23 cellular contexts compared by ENCODE assay signal in the genomic region with DNA sequence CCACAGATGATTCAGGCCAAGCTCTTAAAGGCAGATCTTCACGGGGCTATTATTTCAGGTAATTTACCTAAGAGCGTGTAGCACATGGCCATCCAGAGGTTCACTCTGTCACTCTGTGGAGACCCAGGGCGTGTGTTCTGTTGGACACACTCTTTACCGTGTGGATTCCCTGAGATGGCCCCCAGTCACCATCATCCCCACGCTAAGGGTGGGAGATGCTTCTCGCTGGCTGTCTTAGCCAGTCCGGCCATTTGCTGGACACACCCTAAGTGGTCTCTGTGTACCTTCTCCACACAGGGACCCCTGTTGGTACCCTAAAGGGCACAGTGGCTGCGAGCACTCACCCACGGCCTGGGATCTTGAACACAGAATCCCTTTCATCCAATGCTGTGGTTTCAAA. TPM values are rescaled to one million over a fixed set of nuclear protein-coding genes. Genes with fewer than 3 reads are reported as not detected.
DNase-seq lines count a peak whose midpoint lies in the region; ATAC-seq and TF ChIP-seq lines count a peak whose summit lies in the region.
"Had no signal": no experiment of that assay in that cellular context is flagged by ENCODE, and none has a peak within 500 bp of the region (broad histone marks: within the 10 kb centered on the region; RNA-seq: fewer than 3 reads in every experiment).

No MANE protein-coding gene starts in this region.

- intact Hi-C loops in testis (cut with DNase I; ENCODE audit: low total_unique reads): loop anchor here (5.0 kb wide), 1 partner anchor 100 kb away; no protein-coding TSS in a partner anchor

- H3K4me1 ChIP-seq in testis: peaks cover 7% of the 10 kb centered on the region
- H3K4me1 ChIP-seq: SJSA1 had no signal

- H3K36me3 Mint-ChIP-seq in activated naive CD8-positive, alpha-beta T cell treated with anti-CD3 and anti-CD28 coated beads for 36 hours: peaks cover 20% of the 10 kb centered on the region
- peaks cover 44% of the 10 kb centered on the region for H3K36me3 Mint-ChIP-seq in activated naive CD8-positive, alpha-beta T cell treated with anti-CD3 and anti-CD28 coated beads, Interleukin-2, amount 50 U/mL, for 24 hours (ENCODE audit: low read depth)
- peaks cover 36% of the 10 kb centered on the region for H3K36me3 Mint-ChIP-seq in chondrocyte (ENCODE audit: low read depth)
- H3K36me3 Mint-ChIP-seq in osteocyte (ENCODE audit: unreplicated experiment): peaks cover 39% of the 10 kb centered on the region
- H3K36me3 Mint-ChIP-seq in stimulated activated naive B cell treated with anti-CD40 and anti-IgM and Interleukin-4, amounts not matched to agents 10 μg/mL and 1 μg/mL and 100 μg/mL, for 72 hours: peaks cover 46 to 71% of the 10 kb centered on the region in 2 donors
- peaks cover 50% of the 10 kb centered on the region for H3K36me3 Mint-ChIP-seq in T-helper 2 cell treated with Interferon-gamma antibody and Interleukin-4, amounts not matched to agents 5 μg/mL and 100 μg/mL, for 36 hours (ENCODE audit: low read depth)

- DNase-seq in activated naive CD8-positive, alpha-beta T cell treated with anti-CD3 and anti-CD28 coated beads for 36 hours: no peak
- DNase-seq in activated naive CD8-positive, alpha-beta T cell treated with anti-CD3 and anti-CD28 coated beads, Interleukin-2, amount 50 U/mL, for 24 hours: no peak
- DNase-seq in chondrocyte (ENCODE audit: low spot score) (peak; percentile 59), osteocyte (ENCODE audit: extremely low spot score, unreplicated experiment) (no peak), testis (no peak), NCI-H146 treated with DMSO at 0.1 percent for 48 hours (lab: John Stamatoyannopoulos, UW; ENCODE audit: unreplicated experiment) (no peak)
- DNase-seq in stimulated activated naive B cell treated with anti-CD40 and anti-IgM and Interleukin-4, amounts not matched to agents 10 μg/mL and 1 μg/mL and 100 μg/mL, for 72 hours: no peak
- no peak for DNase-seq in T-helper 2 cell treated with Interferon-gamma antibody and Interleukin-4, amounts not matched to agents 5 μg/mL and 100 μg/mL, for 36 hours (ENCODE audit: low spot score)
- DNase-seq: CD4-positive, CD25-positive, alpha-beta regulatory T cell; DMS153; DND-41; KBM-7; MG63; NCI-H1417; NCI-H1694 treated with DMSO at 0.1 percent for 48 hours; NCI-H2081; NCI-H2227 treated with DMSO at 0.1 percent for 48 hours; NCI-H526 treated with DMSO at 0.1 percent for 48 hours; Right ventricle myocardium superior; RPMI8226 had no signal

- TF ChIP-seq CTCF in chondrocyte (IDR thresholded peaks at IDR 0.05) (no peak), osteocyte (IDR thresholded peaks at IDR 0.05) (no peak), testis (IDR thresholded peaks at IDR 0.05) (no peak)

- 95 to 96% methylated on average over 7 to 9 of the region's 9 CpGs for WGBS in testis, 2 donors

- no peaks in the 10 kb centered on the region for H3K9me3 Mint-ChIP-seq in activated naive CD8-positive, alpha-beta T cell treated with anti-CD3 and anti-CD28 coated beads for 36 hours
- no peaks in the 10 kb centered on the region for H3K9me3 Mint-ChIP-seq in activated naive CD8-positive, alpha-beta T cell treated with anti-CD3 and anti-CD28 coated beads, Interleukin-2, amount 50 U/mL, for 24 hours
- no peaks in the 10 kb centered on the region for H3K9me3 Mint-ChIP-seq in chondrocyte (ENCODE audit: low read depth)
- H3K9me3 Mint-ChIP-seq in osteocyte (ENCODE audit: unreplicated experiment): no peaks in the 10 kb centered on the region
- H3K9me3 Mint-ChIP-seq in stimulated activated naive B cell treated with anti-CD40 and anti-IgM and Interleukin-4, amounts not matched to agents 10 μg/mL and 1 μg/mL and 100 μg/mL, for 72 hours: no peaks in the 10 kb centered on the region
- no peaks in the 10 kb centered on the region for H3K9me3 Mint-ChIP-seq in T-helper 2 cell treated with Interferon-gamma antibody and Interleukin-4, amounts not matched to agents 5 μg/mL and 100 μg/mL, for 36 hours
- H3K9me3 Mint-ChIP-seq: CD4-positive, CD25-positive, alpha-beta regulatory T cell had no signal

- H3K9me3 ChIP-seq in testis: no peaks in the 10 kb centered on the region
- H3K9me3 ChIP-seq: BLaER1, MG63, SJSA1 had no signal

- H3K4me3 Mint-ChIP-seq in activated naive CD8-positive, alpha-beta T cell treated with anti-CD3 and anti-CD28 coated beads for 36 hours: no peak overlapping the region
- no peak overlapping the region for H3K4me3 Mint-ChIP-seq in activated naive CD8-positive, alpha-beta T cell treated with anti-CD3 and anti-CD28 coated beads, Interleukin-2, amount 50 U/mL, for 24 hours
- H3K4me3 Mint-ChIP-seq in chondrocyte (ENCODE audit: unreplicated experiment): no peak overlapping the region
- no peak overlapping the region for H3K4me3 Mint-ChIP-seq in osteocyte (ENCODE audit: unreplicated experiment)
- H3K4me3 Mint-ChIP-seq in stimulated activated naive B cell treated with anti-CD40 and anti-IgM and Interleukin-4, amounts not matched to agents 10 μg/mL and 1 μg/mL and 100 μg/mL, for 72 hours: no peak overlapping the region
- H3K4me3 Mint-ChIP-seq in T-helper 2 cell treated with Interferon-gamma antibody and Interleukin-4, amounts not matched to agents 5 μg/mL and 100 μg/mL, for 36 hours: no peak overlapping the region

- TF ChIP-seq POLR2A in testis (IDR thresholded peaks at IDR 0.05): no peak

- ATAC-seq in activated naive CD8-positive, alpha-beta T cell treated with anti-CD3 and anti-CD28 coated beads, Interleukin-2, amount 50 U/mL, for 24 hours: no peak
- ATAC-seq in stimulated activated naive B cell treated with anti-CD40 and anti-IgM and Interleukin-4, amounts not matched to agents 10 μg/mL and 1 μg/mL and 100 μg/mL, for 72 hours (replicated peaks): no peak
- ATAC-seq: HepG2 had no signal

- no peaks in the 10 kb centered on the region for H3K27me3 ChIP-seq in testis
- H3K27me3 ChIP-seq: BLaER1, MG63, SJSA1 had no signal

- no peaks in the 10 kb centered on the region for H3K27me3 Mint-ChIP-seq in activated naive CD8-positive, alpha-beta T cell treated with anti-CD3 and anti-CD28 coated beads for 36 hours
- no peaks in the 10 kb centered on the region for H3K27me3 Mint-ChIP-seq in activated naive CD8-positive, alpha-beta T cell treated with anti-CD3 and anti-CD28 coated beads, Interleukin-2, amount 50 U/mL, for 24 hours
- H3K27me3 Mint-ChIP-seq in chondrocyte (ENCODE audit: low read depth) (no peaks in the 10 kb centered on the region), osteocyte (ENCODE audit: unreplicated experiment) (no peaks in the 10 kb centered on the region)
- H3K27me3 Mint-ChIP-seq in stimulated activated naive B cell treated with anti-CD40 and anti-IgM and Interleukin-4, amounts not matched to agents 10 μg/mL and 1 μg/mL and 100 μg/mL, for 72 hours: no peaks in the 10 kb centered on the region
- H3K27me3 Mint-ChIP-seq in T-helper 2 cell treated with Interferon-gamma antibody and Interleukin-4, amounts not matched to agents 5 μg/mL and 100 μg/mL, for 36 hours (ENCODE audit: low read depth): no peaks in the 10 kb centered on the region
- H3K27me3 Mint-ChIP-seq: CD4-positive, CD25-positive, alpha-beta regulatory T cell had no signal

- no peak overlapping the region for H3K4me3 ChIP-seq in testis
- H3K4me3 ChIP-seq: BLaER1, MG63, SJSA1 had no signal

- H3K36me3 ChIP-seq in testis (ENCODE audit: low read depth, missing control alignments): no peaks in the 10 kb centered on the region

- H3K27ac Mint-ChIP-seq in activated naive CD8-positive, alpha-beta T cell treated with anti-CD3 and anti-CD28 coated beads for 36 hours: peak overlapping the region; percentile 10
- H3K27ac Mint-ChIP-seq in activated naive CD8-positive, alpha-beta T cell treated with anti-CD3 and anti-CD28 coated beads, Interleukin-2, amount 50 U/mL, for 24 hours: no peak overlapping the region
- H3K27ac Mint-ChIP-seq in chondrocyte (ENCODE audit: unreplicated experiment) (no peak overlapping the region), osteocyte (ENCODE audit: unreplicated experiment) (peak overlapping the region; percentile 69)
- H3K27ac Mint-ChIP-seq in stimulated activated naive B cell treated with anti-CD40 and anti-IgM and Interleukin-4, amounts not matched to agents 10 μg/mL and 1 μg/mL and 100 μg/mL, for 72 hours: peak overlapping the region; percentile 95
- H3K27ac Mint-ChIP-seq in T-helper 2 cell treated with Interferon-gamma antibody and Interleukin-4, amounts not matched to agents 5 μg/mL and 100 μg/mL, for 36 hours: no peak overlapping the region
- H3K27ac Mint-ChIP-seq: CD4-positive, CD25-positive, alpha-beta regulatory T cell had no signal

- H3K4me1 Mint-ChIP-seq in activated naive CD8-positive, alpha-beta T cell treated with anti-CD3 and anti-CD28 coated beads for 36 hours: peaks cover 16% of the 10 kb centered on the region
- H3K4me1 Mint-ChIP-seq in activated naive CD8-positive, alpha-beta T cell treated with anti-CD3 and anti-CD28 coated beads, Interleukin-2, amount 50 U/mL, for 24 hours: peaks cover 23% of the 10 kb centered on the region
- H3K4me1 Mint-ChIP-seq in chondrocyte (ENCODE audit: low read depth) (peaks cover 9% of the 10 kb centered on the region), osteocyte (ENCODE audit: unreplicated experiment) (peaks cover 7% of the 10 kb centered on the region)
- H3K4me1 Mint-ChIP-seq in stimulated activated naive B cell treated with anti-CD40 and anti-IgM and Interleukin-4, amounts not matched to agents 10 μg/mL and 1 μg/mL and 100 μg/mL, for 72 hours: peaks cover 20 to 29% of the 10 kb centered on the region in 2 donors
- H3K4me1 Mint-ChIP-seq in T-helper 2 cell treated with Interferon-gamma antibody and Interleukin-4, amounts not matched to agents 5 μg/mL and 100 μg/mL, for 36 hours (ENCODE audit: low read depth): peaks cover 7% of the 10 kb centered on the region

- H3K27ac ChIP-seq in testis: peak overlapping the region in 1 of 2 donors; percentile 56
- H3K27ac ChIP-seq: BLaER1, SJSA1 had no signal

RNA-seq across cellular contexts. Expression of a gene that starts 6.0 kb away (rescaled TPM):
- total RNA-seq in activated naive CD8-positive, alpha-beta T cell treated with anti-CD3 and anti-CD28 coated beads for 36 hours: 100 to 1,000 TPM; 134 to 137 TPM
- total RNA-seq in chondrocyte (49.0 to 71.1 TPM (median 49.4 TPM) in 3 replicates), osteocyte (57.3 and 61.7 TPM in 2 replicates), testis (10 to 100 TPM; 79.8 to 82.4 TPM)
- 127 TPM for polyA plus RNA-seq in testis (ENCODE audit: insufficient read depth, low read depth, low replicate concordance)

RNA-seq across cellular contexts. Expression of a gene that starts 53.1 kb away (rescaled TPM):
- total RNA-seq in activated naive CD8-positive, alpha-beta T cell treated with anti-CD3 and anti-CD28 coated beads for 36 hours: 10 to 100 TPM; 21.7 to 22.2 TPM
- total RNA-seq in chondrocyte: 10.1 to 29.4 TPM (median 28.6 TPM) in 3 replicates
- 27.3 and 36.1 TPM in 2 replicates for total RNA-seq in osteocyte
- 10 to 100 TPM; 13.5 to 26.2 TPM for total RNA-seq in testis
- 6.3 TPM for polyA plus RNA-seq in testis (ENCODE audit: insufficient read depth, low read depth, low replicate concordance)

Comparison
In these comparisons a context has a peak if more than half of its experiments do, and no peak if none do; other contexts are left out.
1. H3K27ac Mint-ChIP-seq: peak in activated naive CD8-positive, alpha-beta T cell treated with anti-CD3 and anti-CD28 coated beads for 36 hours (single experiment), osteocyte (single experiment) and stimulated activated naive B cell treated with anti-CD40 and anti-IgM and Interleukin-4, amounts not matched to agents 10 μg/mL and 1 μg/mL and 100 μg/mL, for 72 hours (single experiment); none in activated naive CD8-positive, alpha-beta T cell treated with anti-CD3 and anti-CD28 coated beads, Interleukin-2, amount 50 U/mL, for 24 hours (single experiment), chondrocyte (single experiment) and T-helper 2 cell treated with Interferon-gamma antibody and Interleukin-4, amounts not matched to agents 5 μg/mL and 100 μg/mL, for 36 hours (single experiment).